16 cellular contexts compared by ENCODE assay signal in the genomic region with DNA sequence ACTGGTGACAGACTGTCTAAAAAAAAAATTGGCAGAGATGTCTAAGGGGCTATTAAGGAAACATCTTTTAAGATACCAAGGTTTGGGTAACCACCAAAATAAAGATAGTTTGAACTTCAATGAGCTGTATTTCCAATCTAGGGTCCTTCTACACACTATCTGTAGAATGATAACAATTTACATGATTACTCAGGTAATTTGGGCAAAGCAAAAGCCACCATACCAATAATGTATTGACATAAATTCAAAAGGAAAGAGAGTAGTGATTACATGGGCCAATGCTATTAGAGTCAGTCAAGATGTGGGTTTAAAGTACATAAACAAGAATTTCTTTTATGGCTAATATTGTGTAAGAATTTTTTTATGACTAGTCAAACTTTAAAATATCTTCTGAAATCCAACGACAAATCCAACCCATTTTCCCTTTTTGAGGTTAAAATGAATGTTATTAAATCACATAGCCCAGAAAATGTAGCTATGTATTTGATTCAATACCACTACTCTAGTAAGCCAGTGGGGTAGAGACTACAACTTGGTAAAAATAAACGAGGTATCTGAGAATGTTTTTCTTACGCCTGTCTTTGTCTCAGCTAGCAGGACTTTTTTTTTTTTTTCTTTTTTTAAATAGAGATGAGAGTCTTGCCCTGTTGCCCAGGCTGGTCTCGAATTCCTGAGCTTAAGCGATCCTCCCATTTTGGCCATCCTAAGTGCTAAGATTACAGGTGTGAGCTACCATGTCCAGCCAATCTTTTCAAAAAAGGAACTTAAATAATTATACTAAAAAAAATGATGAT. TPM values are rescaled to one million over a fixed set of nuclear protein-coding genes. Genes with fewer than 3 reads are reported as not detected.
DNase-seq lines count a peak whose midpoint lies in the region; ATAC-seq, FAIRE-seq and TF ChIP-seq lines count a peak whose summit lies in the region.
"Had no signal": no experiment of that assay in that cellular context is flagged by ENCODE, and none has a peak within 500 bp of the region (broad histone marks: within the 10 kb centered on the region; RNA-seq: fewer than 3 reads in every experiment).

No MANE protein-coding gene starts in this region.

- RAD21 ChIA-PET in GM12878 (lab: Charles Lee; ENCODE audit: unreplicated experiment), result no interaction called here

- peaks cover 25% of the 10 kb centered on the region for H3K36me3 ChIP-seq in IMR-90 (ENCODE audit: control insufficient read depth, insufficient read depth, low read length)
- peaks cover 8 to 21% of the 10 kb centered on the region in 2 experiments for H3K36me3 ChIP-seq in GM12878 (ENCODE audit: control insufficient read depth in 2 of 2, insufficient read depth in 2 of 2, low read length in 1 of 2)
- H3K36me3 ChIP-seq in mammary epithelial cell (ENCODE audit: insufficient read depth, low read length), result peaks cover 20% of the 10 kb centered on the region

- TF ChIP-seq EP300 in GM12878 (IDR thresholded peaks at IDR 0.05; ENCODE audit: borderline replicate concordance in 1 of 2, control insufficient read depth in 1 of 2, low read depth in 2 of 2, low read length in 2 of 2), result no peak

- H4K8ac ChIP-seq in IMR-90 (ENCODE audit: low read depth in 2 of 2, low read length in 2 of 2), result no peak overlapping the region

- SMC1A ChIA-PET in GM12878 (lab: Charles Lee; ENCODE audit: uncharacterized antibody, unreplicated experiment), result interaction anchor here (0.9 to 1.2 kb wide), 3 partner anchors 15 to 66 kb away, joined by 3 to 6 read pairs (median 4); partner anchors contain the start of gene TRAPPC6B

- intact Hi-C loops in IMR-90 (cut with micrococcal nuclease) (no loop called here), GM12878 (cut with micrococcal nuclease; ENCODE audit: unreplicated experiment) (no loop called here), mammary epithelial cell (cut with micrococcal nuclease) (no loop called here)

- TF ChIP-seq RAD21 in IMR-90 (IDR thresholded peaks at IDR 0.05; ENCODE audit: low read length), result no peak
- no peak for TF ChIP-seq RAD21 in GM12878 (IDR thresholded peaks at IDR 0.05; ENCODE audit: insufficient read depth, low read depth, low read length)

- H3K4me3 Mint-ChIP-seq in progenitor cell of endocrine pancreas (ENCODE audit: low read depth), result no peak overlapping the region
- H3K4me3 Mint-ChIP-seq in osteocyte (ENCODE audit: unreplicated experiment), result no peak overlapping the region
- H3K4me3 Mint-ChIP-seq: CD8-positive, alpha-beta memory T cell had no signal

- peak overlapping the region; percentile 62 for H3K27ac Mint-ChIP-seq in progenitor cell of endocrine pancreas
- H3K27ac Mint-ChIP-seq in osteocyte (ENCODE audit: unreplicated experiment), result no peak overlapping the region

- H3K9me3 ChIP-seq in IMR-90 (ENCODE audit: control insufficient read depth, insufficient read depth, low read length) (no peaks in the 10 kb centered on the region), GM12878 (replicated peaks; ENCODE audit: control insufficient read depth, insufficient read depth, low read length) (no peaks in the 10 kb centered on the region), mammary epithelial cell (replicated peaks; ENCODE audit: insufficient read depth, low read length) (no peaks in the 10 kb centered on the region)
- H3K9me3 ChIP-seq: SK-N-SH had no signal

- no peak overlapping the region for H2BK20ac ChIP-seq in IMR-90 (ENCODE audit: low read depth, low read length)

- H3K4me1 ChIP-seq in IMR-90 (ENCODE audit: control insufficient read depth, insufficient read depth, low read length) (no peaks in the 10 kb centered on the region), GM12878 (ENCODE audit: control insufficient read depth, insufficient read depth, low read length) (no peaks in the 10 kb centered on the region), mammary epithelial cell (ENCODE audit: insufficient read depth, low read length) (peaks cover 15% of the 10 kb centered on the region)

- no peaks in the 10 kb centered on the region for H3K9me3 Mint-ChIP-seq in progenitor cell of endocrine pancreas (ENCODE audit: low read depth)
- no peaks in the 10 kb centered on the region for H3K9me3 Mint-ChIP-seq in osteocyte (ENCODE audit: unreplicated experiment)
- H3K9me3 Mint-ChIP-seq: CD8-positive, alpha-beta memory T cell had no signal

- peaks cover 8% of the 10 kb centered on the region for H3K4me1 Mint-ChIP-seq in progenitor cell of endocrine pancreas (ENCODE audit: low read depth)
- H3K4me1 Mint-ChIP-seq in osteocyte (ENCODE audit: unreplicated experiment), result peaks cover 2% of the 10 kb centered on the region

- H3K36me3 Mint-ChIP-seq in progenitor cell of endocrine pancreas (ENCODE audit: insufficient read depth) (peaks cover 17% of the 10 kb centered on the region), osteocyte (ENCODE audit: unreplicated experiment) (peaks cover 27% of the 10 kb centered on the region)

- H3K4ac ChIP-seq in IMR-90 (ENCODE audit: low read depth, low read length), result no peak overlapping the region

- dilution Hi-C loops in IMR-90 (cut with HindIII; ENCODE audit: low sequenced_read_pairs, unreplicated experiment), result no loop called here
- dilution Hi-C loops in mammary epithelial cell (cut with HindIII; ENCODE audit: low sequenced_read_pairs), result no loop called here

- TF ChIP-seq POLR2A in IMR-90 (IDR thresholded peaks at IDR 0.05; ENCODE audit: low read depth, low read length) (0 out of 2 replicates have a peak, but pooled peaks have one; percentile 19), GM12878 (IDR thresholded peaks at IDR 0.05; ENCODE audit: low read depth, low read length) (no peak)

- FAIRE-seq in G401.6 (lab: Jason Lieb, UNC), result peak; percentile 87
- FAIRE-seq in GM12878 (lab: Jason Lieb, UNC), result no peak
- FAIRE-seq: GM12892 had no signal

- no peak overlapping the region for H3K18ac ChIP-seq in IMR-90 (ENCODE audit: low read depth, low read length)

- H4K91ac ChIP-seq in IMR-90 (ENCODE audit: insufficient read depth, low read depth, low read length), result no peak overlapping the region

- H3K14ac ChIP-seq in IMR-90 (replicated peaks; ENCODE audit: low read depth, low read length), result no peak overlapping the region

- ATAC-seq in IMR-90 (ENCODE audit: low read depth), result no peak
- ATAC-seq in GM12878, result no peak
- no peak for ATAC-seq in HG03135 (IDR thresholded peaks at IDR 0.05; ENCODE audit: unreplicated experiment)

- H2AK5ac ChIP-seq in IMR-90 (ENCODE audit: low read depth, low read length), result no peak overlapping the region

- TF ChIP-seq CTCF in IMR-90 (conservative IDR thresholded peaks at IDR 0.05; ENCODE audit: low read depth, low read length) (no peak), GM12878 (IDR thresholded peaks at IDR 0.05 in 2 of 3, conservative IDR thresholded peaks at IDR 0.05 in 1 of 3; ENCODE audit: control insufficient read depth in 2 of 3, extremely low read depth in 1 of 3, insufficient read depth in 1 of 3, low read depth in 3 of 3, low read length in 3 of 3) (no peak), progenitor cell of endocrine pancreas (IDR thresholded peaks at IDR 0.05; ENCODE audit: unreplicated experiment) (no peak), mammary epithelial cell (conservative IDR thresholded peaks at IDR 0.05 in 1 of 2, IDR thresholded peaks at IDR 0.05 in 1 of 2; ENCODE audit: extremely low read depth in 1 of 2, insufficient read depth in 1 of 2, low read depth in 1 of 2, low read length in 2 of 2) (no peak), osteocyte (IDR thresholded peaks at IDR 0.05) (no peak)

- peaks cover 2% of the 10 kb centered on the region for H3K79me2 ChIP-seq in GM12878 (ENCODE audit: control insufficient read depth, insufficient read depth, low read length)
- peaks cover 20% of the 10 kb centered on the region for H3K79me2 ChIP-seq in mammary epithelial cell (ENCODE audit: insufficient read depth, low read length)

- H2BK15ac ChIP-seq in IMR-90 (ENCODE audit: low read depth, low read length), result no peak overlapping the region

- no peaks in the 10 kb centered on the region for H3K27me3 ChIP-seq in IMR-90 (ENCODE audit: control insufficient read depth, insufficient read depth, low read length)
- H3K27me3 ChIP-seq in GM12878 (replicated peaks in 1 of 2; ENCODE audit: control insufficient read depth in 2 of 2, insufficient read depth in 2 of 2, low read length in 1 of 2), result no peaks in the 10 kb centered on the region
- H3K27me3 ChIP-seq in mammary epithelial cell (ENCODE audit: insufficient read depth, low read length), result no peaks in the 10 kb centered on the region

- H3K27ac ChIP-seq in IMR-90 (ENCODE audit: insufficient read depth, low read length), result no peak overlapping the region
- H3K27ac ChIP-seq in GM12878 (ENCODE audit: control insufficient read depth, insufficient read depth), result no peak overlapping the region
- no peak overlapping the region for H3K27ac ChIP-seq in mammary epithelial cell (ENCODE audit: insufficient read depth, low read depth, low read length)

- no peaks in the 10 kb centered on the region for H3K27me3 Mint-ChIP-seq in progenitor cell of endocrine pancreas
- H3K27me3 Mint-ChIP-seq in osteocyte (ENCODE audit: unreplicated experiment), result no peaks in the 10 kb centered on the region
- H3K27me3 Mint-ChIP-seq: CD8-positive, alpha-beta memory T cell had no signal

- H3K4me2 ChIP-seq in IMR-90 (ENCODE audit: low read depth, low read length) (no peak overlapping the region), GM12878 (ENCODE audit: control insufficient read depth, insufficient read depth) (no peak overlapping the region), mammary epithelial cell (ENCODE audit: insufficient read depth, low read depth, low read length) (no peak overlapping the region)
- H3K4me2 ChIP-seq: SK-N-SH had no signal

- H2BK120ac ChIP-seq in IMR-90 (ENCODE audit: low read depth, low read length), result no peak overlapping the region

- no peak overlapping the region for H2AFZ ChIP-seq in IMR-90 (replicated peaks; ENCODE audit: low read length, poor library complexity)
- H2AFZ ChIP-seq in GM12878 (ENCODE audit: control insufficient read depth, low read depth, low read length), result no peak overlapping the region
- H2AFZ ChIP-seq in mammary epithelial cell (ENCODE audit: low read depth, low read length), result no peak overlapping the region

- no peak overlapping the region for H2AK9ac ChIP-seq in IMR-90 (replicated peaks; ENCODE audit: low read depth, low read length, poor library complexity)

- POLR2A ChIA-PET in IMR-90 (lab: Charles Lee; ENCODE audit: unreplicated experiment), result no interaction called here
- POLR2A ChIA-PET in GM12878 (lab: Charles Lee), result interaction anchor here (0.5 to 1.2 kb wide), 3 partner anchors 15 to 87 kb away, joined by 4 to 5 read pairs (median 4); partner anchors contain the start of gene TRAPPC6B

- in situ Hi-C loops in IMR-90 (cut with MboI; ENCODE audit: low sequenced_read_pairs) (no loop called here), GM12878 (cut with MboI) (no loop called here), mammary epithelial cell (cut with MboI; ENCODE audit: low sequenced_read_pairs in 2 of 2) (no loop called here)

- no peak overlapping the region for H4K5ac ChIP-seq in IMR-90 (ENCODE audit: low read depth, low read length)

- WGBS in IMR-90 (ENCODE audit: extremely low coverage in 2 of 2, insufficient read length in 1 of 2), 2 experiments, result no CpG with 5 or more reads among the region's 5 CpGs
- 76% methylated on average over 5 of the region's 5 CpGs for WGBS in GM12878 (ENCODE audit: insufficient coverage, insufficient replicate concordance, low lambda C conversion rate, missing lambda C conversion rate)
- WGBS in mammary epithelial cell (ENCODE audit: low coverage, missing lambda C conversion rate), result 97% methylated on average over 5 of the region's 5 CpGs

- H3K79me1 ChIP-seq in IMR-90 (ENCODE audit: low read depth in 1 of 2, low read length in 2 of 2), result peaks cover 14 to 20% of the 10 kb centered on the region in 2 experiments

- H3K23ac ChIP-seq in IMR-90 (ENCODE audit: low read depth, low read length), result no peak overlapping the region

- no peak overlapping the region for H3K56ac ChIP-seq in IMR-90 (ENCODE audit: extremely low read depth, insufficient read depth, low read length)

- H3K9me1 ChIP-seq in IMR-90 (ENCODE audit: insufficient read depth, low read length), result 0 out of 2 replicates have a peak, but pooled peaks cover 3% of the 10 kb centered on the region

- no peak overlapping the region for H3K4me3 ChIP-seq in IMR-90 (ENCODE audit: insufficient read depth, low read depth, low read length)
- H3K4me3 ChIP-seq in GM12878, result no peak overlapping the region
- no peak overlapping the region for H3K4me3 ChIP-seq in mammary epithelial cell (replicated peaks in 1 of 3; ENCODE audit: insufficient read depth in 1 of 3, low read depth in 2 of 3, low read length in 3 of 3)

- CTCF ChIA-PET in IMR-90 (lab: Yijun Ruan, JAX), result interaction anchor here (0.6 to 0.7 kb wide), 2 partner anchors 234 to 606 kb away, joined by 4 to 6 read pairs; no protein-coding TSS in a partner anchor
- CTCF ChIA-PET in GM12878 (lab: Yijun Ruan, JAX), result interaction anchor here (0.9 to 1.1 kb wide), 2 partner anchors 46 to 191 kb away, joined by 3 read pairs; no protein-coding TSS in a partner anchor
- CTCF ChIA-PET in mammary epithelial cell (lab: Charles Lee; ENCODE audit: low non-redundant PET), result no interaction called here

- BruUV-seq in IMR-90 (replicated peaks; lab: Mats Ljungman, UMichigan) (no TSS peak), GM12878 (replicated peaks; lab: Mats Ljungman, UMichigan) (no TSS peak), mammary epithelial cell (replicated peaks; lab: Mats Ljungman, UMichigan) (no TSS peak)

- H4K20me1 ChIP-seq in IMR-90 (ENCODE audit: insufficient read depth, low read length), result peaks cover 18% of the 10 kb centered on the region
- no peaks in the 10 kb centered on the region for H4K20me1 ChIP-seq in GM12878 (ENCODE audit: control insufficient read depth, insufficient read depth)
- H4K20me1 ChIP-seq in mammary epithelial cell (ENCODE audit: insufficient read depth, low read length), result no peaks in the 10 kb centered on the region

- no peak for DNase-seq in IMR-90
- DNase-seq in GM12878 (ENCODE audit: low read depth, low spot score), result no peak
- DNase-seq in progenitor cell of endocrine pancreas (ENCODE audit: low spot score, unreplicated experiment), result no peak
- no peak for DNase-seq in mammary epithelial cell
- no peak for DNase-seq in osteocyte (ENCODE audit: extremely low spot score, unreplicated experiment)
- DNase-seq: CD8-positive, alpha-beta memory T cell; DMS153; NCI-H1436; NCI-H2081; NCI-H2227 treated with DMSO at 0.1 percent for 48 hours; NCI-H526; SK-N-SH; T-helper 1 cell had no signal

- no peak overlapping the region for H3K9ac ChIP-seq in IMR-90 (ENCODE audit: low read depth, low read length)
- no peak overlapping the region for H3K9ac ChIP-seq in GM12878 (ENCODE audit: control insufficient read depth, insufficient read depth, low read length)
- H3K9ac ChIP-seq in mammary epithelial cell (ENCODE audit: insufficient read depth, low read length), result no peak overlapping the region
- H3K9ac ChIP-seq: SK-N-SH had no signal

- no peak overlapping the region for H2BK5ac ChIP-seq in IMR-90 (ENCODE audit: low read depth, low read length, poor library complexity, severe bottlenecking)

RNA-seq across cellular contexts. Expression of gene PNN, which starts 10.4 kb away (rescaled TPM):
- total RNA-seq in IMR-90 (2012; rRNA removed), result 14.9 and 23.6 TPM in 2 replicates
- polyA plus RNA-seq in IMR-90 (2012; rRNA removed), result 20.6 and 28.8 TPM in 2 replicates
- 5.7 and 13.3 TPM in 2 replicates for polyA plus RNA-seq in IMR-90 (2012; cell fraction: cytosol; rRNA removed)
- 68.5 and 247 TPM in 2 replicates for polyA plus RNA-seq in IMR-90 (2012; cell fraction: nucleus; rRNA removed; ENCODE audit: low replicate concordance)
- 109 and 121 TPM in 2 replicates for total RNA-seq in GM12878 (2013; cell fraction: nucleolus; rRNA removed)
- 49.5 and 56.7 TPM in 2 replicates for total RNA-seq in GM12878 (2014; rRNA removed)
- total RNA-seq in GM12878 (2014; rRNA removed; fragmentation: Illumina TruSeq; extraction: Trizol), result 89.7 and 90.4 TPM in 2 replicates
- total RNA-seq in GM12878 (2021), result 84.9 and 91.7 TPM in 2 replicates
- polyA plus RNA-seq in GM12878 (2011; ENCODE audit: low read depth), result 76.4 TPM
- polyA plus RNA-seq in GM12878 (2011; rRNA removed), result 46.6 and 67.2 TPM in 2 replicates
- 20.3 and 26.2 TPM in 2 replicates for polyA plus RNA-seq in GM12878 (2011; cell fraction: cytosol; rRNA removed)
- 78.7 and 136 TPM in 2 replicates for polyA plus RNA-seq in GM12878 (2011; cell fraction: nucleus; rRNA removed)
- polyA plus RNA-seq in GM12878 (2012), result 72.4 and 110 TPM in 2 replicates
- polyA plus RNA-seq in GM12878 (2014; fragmentation: Illumina TruSeq; extraction: Trizol), result 166 and 215 TPM in 2 replicates
- polyA plus RNA-seq in GM12878 (2014; fragmentation: Nextera tagmentation; extraction: Ambion mirVana), result 10 to 100 TPM; 44.2 to 55.4 TPM
- polyA plus RNA-seq in GM12878 (2014; rRNA removed), result 113 and 127 TPM in 2 replicates
- 100 to 1,000 TPM; 107 to 114 TPM for polyA plus RNA-seq in GM12878 (2016; fragmentation: Nextera tagmentation; extraction: Ambion mirVana)
- polyA minus RNA-seq in GM12878 (2011; rRNA and poly(A)+ RNA removed), result 13.8 and 16.1 TPM in 2 replicates
- 6.9 and 7.4 TPM in 2 replicates for polyA minus RNA-seq in GM12878 (2011; cell fraction: cytosol; rRNA and poly(A)+ RNA removed)
- 22.7 and 38.6 TPM in 2 replicates for polyA minus RNA-seq in GM12878 (2011; cell fraction: nucleus; rRNA and poly(A)+ RNA removed)
- total RNA-seq in progenitor cell of endocrine pancreas, result 152 and 154 TPM in 2 replicates
- 10 to 100 TPM; 12.7 to 68.9 TPM for total RNA-seq in mammary epithelial cell
- polyA plus RNA-seq in mammary epithelial cell, result 12.3 TPM
- polyA minus RNA-seq in mammary epithelial cell, result 24.3 TPM
- 53.0 and 66.1 TPM in 2 replicates for total RNA-seq in osteocyte

RNA-seq across cellular contexts. Expression of gene TRAPPC6B, which starts 15.3 kb away (rescaled TPM):
- total RNA-seq in IMR-90 (2012; rRNA removed) (17.0 and 32.8 TPM in 2 replicates), GM12878 (2014; rRNA removed) (11.7 and 16.7 TPM in 2 replicates), GM12878 (2014; rRNA removed; fragmentation: Illumina TruSeq; extraction: Trizol) (15.0 and 15.3 TPM in 2 replicates), GM12878 (2021) (17.5 and 18.7 TPM in 2 replicates), progenitor cell of endocrine pancreas (22.8 and 22.9 TPM in 2 replicates), mammary epithelial cell (10 to 100 TPM; 34.3 to 36.3 TPM), osteocyte (29.7 and 29.8 TPM in 2 replicates)
- polyA plus RNA-seq in IMR-90 (2012; rRNA removed) (7.2 and 12.3 TPM in 2 replicates), GM12878 (2011; rRNA removed) (23.0 and 37.2 TPM in 2 replicates), GM12878 (2014; fragmentation: Illumina TruSeq; extraction: Trizol) (19.9 and 22.0 TPM in 2 replicates), GM12878 (2014; fragmentation: Nextera tagmentation; extraction: Ambion mirVana) (1 to 10 TPM; 3.6 to 4.2 TPM), GM12878 (2014; rRNA removed) (15.8 and 22.2 TPM in 2 replicates), GM12878 (2016; fragmentation: Nextera tagmentation; extraction: Ambion mirVana) (10 to 100 TPM; 21.0 to 22.9 TPM), mammary epithelial cell (12.6 TPM)
- polyA plus RNA-seq in IMR-90 (2012; cell fraction: cytosol; rRNA removed), result 5.4 and 7.7 TPM in 2 replicates
- 8.8 and 30.8 TPM in 2 replicates for polyA plus RNA-seq in IMR-90 (2012; cell fraction: nucleus; rRNA removed; ENCODE audit: low replicate concordance)
- total RNA-seq in GM12878 (2013; cell fraction: nucleolus; rRNA removed), result 35.5 and 36.2 TPM in 2 replicates
- 10.7 TPM for polyA plus RNA-seq in GM12878 (2011; ENCODE audit: low read depth)
- 6.4 and 9.0 TPM in 2 replicates for polyA plus RNA-seq in GM12878 (2011; cell fraction: cytosol; rRNA removed)
- polyA plus RNA-seq in GM12878 (2011; cell fraction: nucleus; rRNA removed), result 21.5 and 26.1 TPM in 2 replicates
- 11.5 and 11.7 TPM in 2 replicates for polyA plus RNA-seq in GM12878 (2012)
- 10.3 and 13.3 TPM in 2 replicates for polyA minus RNA-seq in GM12878 (2011; rRNA and poly(A)+ RNA removed)
- 5.6 and 8.2 TPM in 2 replicates for polyA minus RNA-seq in GM12878 (2011; cell fraction: cytosol; rRNA and poly(A)+ RNA removed)
- 11.7 and 23.3 TPM in 2 replicates for polyA minus RNA-seq in GM12878 (2011; cell fraction: nucleus; rRNA and poly(A)+ RNA removed)
- polyA minus RNA-seq in mammary epithelial cell, result 7.0 TPM

RNA-seq across cellular contexts. Expression of gene MIA2, which starts 48.3 kb away (rescaled TPM):
- total RNA-seq in IMR-90 (2012; rRNA removed) (3.9 and 7.8 TPM in 2 replicates), GM12878 (2014; rRNA removed) (12.3 and 12.6 TPM in 2 replicates), GM12878 (2014; rRNA removed; fragmentation: Illumina TruSeq; extraction: Trizol) (18.4 and 19.8 TPM in 2 replicates), GM12878 (2021) (12.6 and 15.7 TPM in 2 replicates), progenitor cell of endocrine pancreas (34.0 and 34.7 TPM in 2 replicates), mammary epithelial cell (10 to 100 TPM; 39.0 to 39.3 TPM), osteocyte (21.4 and 22.5 TPM in 2 replicates)
- polyA plus RNA-seq in IMR-90 (2012; rRNA removed) (6.8 and 7.0 TPM in 2 replicates), GM12878 (2011; rRNA removed) (36.8 and 46.5 TPM in 2 replicates), GM12878 (2014; fragmentation: Illumina TruSeq; extraction: Trizol) (24.3 and 29.6 TPM in 2 replicates), GM12878 (2014; fragmentation: Nextera tagmentation; extraction: Ambion mirVana) (10 to 100 TPM in 1 of 2 experiments, 1 to 10 TPM in 1; 6.3 to 10.2 TPM), GM12878 (2014; rRNA removed) (10.0 and 10.5 TPM in 2 replicates), GM12878 (2016; fragmentation: Nextera tagmentation; extraction: Ambion mirVana) (10 to 100 TPM; 19.8 to 20.2 TPM), mammary epithelial cell (13.7 TPM)
- 1.3 and 1.6 TPM in 2 replicates for polyA plus RNA-seq in IMR-90 (2012; cell fraction: cytosol; rRNA removed)
- polyA plus RNA-seq in IMR-90 (2012; cell fraction: nucleus; rRNA removed; ENCODE audit: low replicate concordance), result 2.6 and 14.8 TPM in 2 replicates
- total RNA-seq in GM12878 (2013; cell fraction: nucleolus; rRNA removed), result 32.1 and 33.9 TPM in 2 replicates
- polyA plus RNA-seq in GM12878 (2011; ENCODE audit: low read depth), result 11.9 TPM
- polyA plus RNA-seq in GM12878 (2011; cell fraction: cytosol; rRNA removed), result 22.3 and 23.0 TPM in 2 replicates
- polyA plus RNA-seq in GM12878 (2011; cell fraction: nucleus; rRNA removed), result 20.0 and 26.4 TPM in 2 replicates
- polyA plus RNA-seq in GM12878 (2012), result 8.5 and 10.2 TPM in 2 replicates
- polyA minus RNA-seq in GM12878 (2011; rRNA and poly(A)+ RNA removed), result 13.5 and 20.1 TPM in 2 replicates
- polyA minus RNA-seq in GM12878 (2011; cell fraction: cytosol; rRNA and poly(A)+ RNA removed), result 8.6 and 9.5 TPM in 2 replicates
- 10.5 and 18.4 TPM in 2 replicates for polyA minus RNA-seq in GM12878 (2011; cell fraction: nucleus; rRNA and poly(A)+ RNA removed)
- polyA minus RNA-seq in mammary epithelial cell, result 22.0 TPM
